Comparison of ENCODE assay signal across 21 cellular contexts in genomic region chr2:33145459-33145858, GRCh38.
DNase-seq lines count a peak whose midpoint lies in the region; ATAC-seq and TF ChIP-seq lines count a peak whose summit lies in the region.
"Had no signal": no experiment of that assay in that cellular context is flagged by ENCODE, and none has a peak within 500 bp of the region (broad histone marks: within the 10 kb centered on the region; RNA-seq: fewer than 3 reads in every experiment).

No MANE protein-coding gene starts in this region.

- BruUV-seq in MCF 10A (replicated peaks; lab: Mats Ljungman, UMichigan): no TSS peak

- H3K79me2 ChIP-seq in hepatocyte: peaks cover 5% of the 10 kb centered on the region

- no peak overlapping the region for H3K27ac Mint-ChIP-seq in MCF 10A (ENCODE audit: low read depth, unreplicated experiment)
- H3K27ac Mint-ChIP-seq: activated CD8-positive, alpha-beta T cell treated with anti-CD3 and anti-CD28 coated beads, Interleukin-2, amount 10 ng/mL, durations not matched to agents 7 days and 5 days; activated T-helper 1 cell treated with anti-CD3 and anti-CD28 coated beads, Interleukin-12 subunit alpha, Interleukin-12 subunit beta, Interleukin-2, Interleukin-4 antibody, amounts not matched to agents 30 ng/mL and 10 ng/mL and 1 ng/mL, durations not matched to agents 14 hours and 24 hours and 36 hours; stimulated activated naive CD8-positive, alpha-beta T cell treated with anti-CD3 and anti-CD28 coated beads, Interleukin-15, Interleukin-2, amounts not matched to agents 100 ng/mL and 50 ng/mL, for 24 hours had no signal

- intact Hi-C loops in esophagus muscularis mucosa (cut with DNase I): no loop called here
- intact Hi-C loops in testis (cut with DNase I; ENCODE audit: low total_unique reads): no loop called here
- intact Hi-C loops in MCF 10A (cut with micrococcal nuclease): no loop called here

- TF ChIP-seq CTCF in esophagus muscularis mucosa (IDR thresholded peaks at IDR 0.05) (no peak), hepatocyte (IDR thresholded peaks at IDR 0.05; ENCODE audit: poor library complexity) (no peak), testis (IDR thresholded peaks at IDR 0.05) (no peak), MCF 10A (IDR thresholded peaks at IDR 0.05; ENCODE audit: unreplicated experiment) (no peak)

- H3K4me1 ChIP-seq in esophagus muscularis mucosa (peaks cover 29 to 98% (median 95%) of the 10 kb centered on the region in 4 donors), hepatocyte (ENCODE audit: insufficient read depth) (no peaks in the 10 kb centered on the region), testis (no peaks in the 10 kb centered on the region)

- peak; percentile 51 for DNase-seq in HCEC 1CT
- no peak for DNase-seq in esophagus muscularis mucosa (ENCODE audit: extremely low spot score)
- DNase-seq in hepatocyte (ENCODE audit: low spot score): no peak
- DNase-seq in testis: no peak
- DNase-seq in NCI-H345 (lab: John Stamatoyannopoulos, UW): no peak
- no peak for DNase-seq in inferior parietal cortex (ENCODE audit: extremely low spot score)
- DNase-seq in MCF 10A (ENCODE audit: unreplicated experiment): no peak
- DNase-seq: activated CD8-positive, alpha-beta T cell treated with anti-CD3 and anti-CD28 coated beads, Interleukin-2, amount 10 ng/mL, durations not matched to agents 7 days and 5 days; C1 segment of cervical spinal cord; DMS153; mucosa of descending colon; NCI-H146; NCI-H524 treated with DMSO at 0.1 percent for 48 hours; occipital lobe; PC-3; stimulated activated CD4-positive, alpha-beta T cell treated with anti-CD3 and anti-CD28 coated beads, Interleukin-12 subunit alpha, Interleukin-12 subunit beta, amount 100 ng/mL, for 4 hours; SW 1271 had no signal

- no peaks in the 10 kb centered on the region for H3K9me3 Mint-ChIP-seq in MCF 10A (ENCODE audit: unreplicated experiment)
- H3K9me3 Mint-ChIP-seq: activated T-helper 1 cell treated with anti-CD3 and anti-CD28 coated beads, Interleukin-12 subunit alpha, Interleukin-12 subunit beta, Interleukin-2, Interleukin-4 antibody, amounts not matched to agents 30 ng/mL and 10 ng/mL and 1 ng/mL, durations not matched to agents 14 hours and 24 hours and 36 hours; stimulated activated naive CD8-positive, alpha-beta T cell treated with anti-CD3 and anti-CD28 coated beads, Interleukin-15, Interleukin-2, amounts not matched to agents 100 ng/mL and 50 ng/mL, for 24 hours had no signal

- 62% methylated on average over 3 of the region's 3 CpGs for WGBS in esophagus muscularis mucosa
- 58% methylated on average over 3 of the region's 3 CpGs for WGBS in hepatocyte (ENCODE audit: low lambda C conversion rate, missing lambda C conversion rate)
- WGBS in testis, 2 donors: 58 to 64% methylated on average over 3 of the region's 3 CpGs

- no peak for TF ChIP-seq POLR2A in esophagus muscularis mucosa (IDR thresholded peaks at IDR 0.05; ENCODE audit: low read depth)
- TF ChIP-seq POLR2A in testis (IDR thresholded peaks at IDR 0.05): no peak

- POLR2A ChIA-PET in MCF 10A (lab: Yijun Ruan, JAX): interaction anchor here (4.6 kb wide), 1 partner anchor 10 kb away, joined by 28 read pairs; no protein-coding TSS in a partner anchor

- H3K27ac ChIP-seq in esophagus muscularis mucosa (replicated peaks in 1 of 4): peak overlapping the region; percentile 69 to 77 (median 73)
- peak overlapping the region; percentile 56 for H3K27ac ChIP-seq in hepatocyte
- peak overlapping the region; percentile 8 to 67 for H3K27ac ChIP-seq in testis
- H3K27ac ChIP-seq: VCaP had no signal

- ATAC-seq in GM19023 (IDR thresholded peaks at IDR 0.05; ENCODE audit: unreplicated experiment): no peak
- ATAC-seq: activated CD8-positive, alpha-beta T cell treated with anti-CD3 and anti-CD28 coated beads, Interleukin-2, amount 10 ng/mL, durations not matched to agents 7 days and 5 days; mucosa of descending colon; PC-3 had no signal

- peak overlapping the region; percentile 9 for H3K4me2 ChIP-seq in hepatocyte

- H3K9me2 ChIP-seq in hepatocyte (replicated peaks; ENCODE audit: insufficient read depth): no peaks in the 10 kb centered on the region

- CTCF ChIA-PET in MCF 10A (lab: Yijun Ruan, JAX): interaction anchor here (0.6 kb wide), 1 partner anchor 47 kb away, joined by 4 read pairs; no protein-coding TSS in a partner anchor

- no peaks in the 10 kb centered on the region for H3K27me3 Mint-ChIP-seq in MCF 10A (ENCODE audit: insufficient read depth, unreplicated experiment)

- no peak overlapping the region for H3K4me3 Mint-ChIP-seq in MCF 10A (ENCODE audit: unreplicated experiment)
- H3K4me3 Mint-ChIP-seq: activated CD8-positive, alpha-beta T cell treated with anti-CD3 and anti-CD28 coated beads, Interleukin-2, amount 10 ng/mL, durations not matched to agents 7 days and 5 days; activated T-helper 1 cell treated with anti-CD3 and anti-CD28 coated beads, Interleukin-12 subunit alpha, Interleukin-12 subunit beta, Interleukin-2, Interleukin-4 antibody, amounts not matched to agents 30 ng/mL and 10 ng/mL and 1 ng/mL, durations not matched to agents 14 hours and 24 hours and 36 hours; stimulated activated naive CD8-positive, alpha-beta T cell treated with anti-CD3 and anti-CD28 coated beads, Interleukin-15, Interleukin-2, amounts not matched to agents 100 ng/mL and 50 ng/mL, for 24 hours had no signal

- H3K36me3 Mint-ChIP-seq in MCF 10A (ENCODE audit: insufficient read depth, unreplicated experiment): peaks cover 56% of the 10 kb centered on the region

- H3K36me3 ChIP-seq in esophagus muscularis mucosa: peaks cover 0 to 25% (median 3%) of the 10 kb centered on the region in 4 donors
- H3K36me3 ChIP-seq in hepatocyte (replicated peaks; ENCODE audit: insufficient read depth, low read depth): no peaks in the 10 kb centered on the region
- H3K36me3 ChIP-seq in testis (ENCODE audit: low read depth, missing control alignments): no peaks in the 10 kb centered on the region

- H3K4me3 ChIP-seq in esophagus muscularis mucosa (no peak overlapping the region), hepatocyte (no peak overlapping the region), testis (no peak overlapping the region)
- H3K4me3 ChIP-seq: mucosa of descending colon had no signal

- H3K27me3 ChIP-seq in esophagus muscularis mucosa: no peaks in the 10 kb centered on the region
- no peaks in the 10 kb centered on the region for H3K27me3 ChIP-seq in hepatocyte
- H3K27me3 ChIP-seq in testis: no peaks in the 10 kb centered on the region

- H3K4me1 Mint-ChIP-seq in MCF 10A (ENCODE audit: insufficient read depth, unreplicated experiment): peaks cover 28% of the 10 kb centered on the region

- TF ChIP-seq EP300 in esophagus muscularis mucosa (IDR thresholded peaks at IDR 0.05): no peak

- H2AFZ ChIP-seq in hepatocyte: no peak overlapping the region

- H3K9me3 ChIP-seq in esophagus muscularis mucosa (no peaks in the 10 kb centered on the region), hepatocyte (ENCODE audit: low read depth) (no peaks in the 10 kb centered on the region), testis (no peaks in the 10 kb centered on the region)
- H3K9me3 ChIP-seq: mucosa of descending colon had no signal

- H4K20me1 ChIP-seq in hepatocyte (ENCODE audit: insufficient read depth, poor library complexity, severe bottlenecking): no peaks in the 10 kb centered on the region
